26 cellular contexts compared by ENCODE assay signal in the genomic region with DNA sequence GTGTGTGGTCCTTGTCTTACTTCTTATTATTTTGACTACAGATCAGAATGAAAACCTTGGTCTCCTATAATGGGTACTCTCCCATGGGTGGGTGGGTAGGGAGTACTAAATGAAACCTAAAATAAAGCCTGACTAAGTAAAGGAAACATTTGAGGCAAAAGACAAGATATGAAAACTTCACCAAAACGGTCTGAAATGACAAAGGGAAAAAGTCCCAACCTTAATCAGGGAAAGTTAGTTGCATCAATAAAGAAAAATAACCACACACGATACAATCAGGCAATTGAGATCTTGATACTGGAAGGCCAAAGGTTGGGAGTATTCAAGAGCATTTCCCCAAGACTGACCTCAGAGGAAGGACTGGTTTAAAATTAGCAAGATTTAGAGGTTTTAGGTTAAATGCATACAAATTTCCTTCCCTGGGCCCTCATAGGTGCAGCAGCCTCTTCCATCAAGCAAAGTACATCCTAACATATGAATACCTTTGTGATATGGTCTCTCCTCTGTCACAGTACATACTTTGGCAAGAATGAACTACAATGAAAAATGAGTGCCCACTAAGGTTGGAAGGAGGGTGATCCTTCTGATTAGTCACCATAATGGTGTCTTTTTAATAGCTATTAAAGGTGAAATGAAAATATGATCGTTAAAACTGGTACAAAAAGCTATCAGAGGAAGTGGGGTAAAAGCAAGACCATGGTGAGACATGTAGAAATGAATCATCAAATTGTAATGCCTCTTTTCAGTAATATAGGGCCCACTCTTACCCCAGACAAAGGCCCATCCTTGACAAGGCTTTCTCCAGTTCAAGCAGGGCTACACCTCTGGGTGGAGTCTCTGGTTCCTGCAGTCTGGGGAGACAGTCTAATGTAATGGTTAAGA. TPM values are rescaled to one million over a fixed set of nuclear protein-coding genes. Genes with fewer than 3 reads are reported as not detected.
DNase-seq lines count a peak whose midpoint lies in the region; ATAC-seq, FAIRE-seq and TF ChIP-seq lines count a peak whose summit lies in the region.
"Had no signal": no experiment of that assay in that cellular context is flagged by ENCODE, and none has a peak within 500 bp of the region (broad histone marks: within the 10 kb centered on the region; RNA-seq: fewer than 3 reads in every experiment).

No MANE protein-coding gene starts in this region.

- peaks cover 12% of the 10 kb centered on the region for H3K4me1 Mint-ChIP-seq in activated CD4-positive, alpha-beta T cell treated with anti-CD3 and anti-CD28 coated beads for 36 hours
- H3K4me1 Mint-ChIP-seq: neural crest cell, WTC11 had no signal

- no peak for TF ChIP-seq CTCF in keratinocyte (optimal IDR thresholded peaks at IDR 0.05 in 1 of 3, IDR thresholded peaks at IDR 0.05 in 1 of 3, conservative IDR thresholded peaks at IDR 0.05 in 1 of 3; ENCODE audit: extremely low read depth in 1 of 3, insufficient read depth in 2 of 3, low read length in 3 of 3)

- POLR2A ChIA-PET in activated CD4-positive, alpha-beta T cell treated with anti-CD3 and anti-CD28 coated beads for 36 hours (lab: Charles Lee) = no interaction called here

- intact Hi-C loops in activated CD4-positive, alpha-beta T cell treated with anti-CD3 and anti-CD28 coated beads for 36 hours (cut with DNase I, micrococcal nuclease) = no loop called here

- no peaks in the 10 kb centered on the region for H3K79me2 ChIP-seq in keratinocyte (ENCODE audit: control insufficient read depth, insufficient read depth, low read length)

- no peaks in the 10 kb centered on the region for H3K9me3 ChIP-seq in keratinocyte (ENCODE audit: control insufficient read depth, low read depth, low read length)
- H3K9me3 ChIP-seq: left lung, transverse colon had no signal

- H3K27me3 Mint-ChIP-seq in activated CD4-positive, alpha-beta T cell treated with anti-CD3 and anti-CD28 coated beads for 36 hours = no peaks in the 10 kb centered on the region
- H3K27me3 Mint-ChIP-seq: CD8-positive, alpha-beta memory T cell had no signal

- DNase-seq in activated CD4-positive, alpha-beta T cell treated with anti-CD3 and anti-CD28 coated beads for 36 hours = no peak
- DNase-seq in activated CD4-positive, alpha-beta T cell treated with anti-CD3 and anti-CD28 coated beads for 4 hours = no peak
- DNase-seq in keratinocyte (ENCODE audit: low read depth, low spot score) = no peak
- DNase-seq in HuH-7.5 (ENCODE audit: low spot score) = no peak
- DNase-seq in NCI-H2196 treated with DMSO at 0.1 percent for 48 hours (lab: John Stamatoyannopoulos, UW; ENCODE audit: unreplicated experiment) = no peak
- DNase-seq: 8988T; AML-193; CD8-positive, alpha-beta memory T cell; central memory CD4-positive, alpha-beta T cell; DMS79 treated with DMSO at 0.1 percent for 48 hours; heart right ventricle; left lung; midbrain; NCI-H1105; NCI-H2107; NCI-H510A; NK-92 treated with Interleukin-12 subunit alpha and Interleukin-12 subunit beta, amount 100 ng/mL, for 24 hours; stimulated activated naive CD4-positive, alpha-beta T cell; T-helper 9 cell; transverse colon had no signal

- no peak overlapping the region for H3K27ac Mint-ChIP-seq in activated CD4-positive, alpha-beta T cell treated with anti-CD3 and anti-CD28 coated beads for 36 hours
- H3K27ac Mint-ChIP-seq: WTC11 had no signal

- no peak overlapping the region for H3K27ac ChIP-seq in keratinocyte (ENCODE audit: control insufficient read depth, insufficient read depth, low read length)
- H3K27ac ChIP-seq: heart right ventricle, left lung, transverse colon had no signal

- FAIRE-seq in keratinocyte (lab: Jason Lieb, UNC) = peak; percentile 49
- FAIRE-seq: H1 had no signal

- H3K4me1 ChIP-seq in keratinocyte (ENCODE audit: control insufficient read depth, extremely low read depth, insufficient read depth, low read length) = peaks cover 6% of the 10 kb centered on the region
- H3K4me1 ChIP-seq: heart right ventricle, left lung, transverse colon had no signal

- no peaks in the 10 kb centered on the region for H4K20me1 ChIP-seq in keratinocyte (ENCODE audit: control insufficient read depth, extremely low read depth, insufficient read depth, low read length)

- H3K4me2 ChIP-seq in keratinocyte (ENCODE audit: control insufficient read depth, extremely low read depth, insufficient read depth, low read depth, low read length) = no peak overlapping the region

- CTCF ChIA-PET in activated CD4-positive, alpha-beta T cell treated with anti-CD3 and anti-CD28 coated beads for 36 hours (lab: Charles Lee) = interaction anchor here (0.5 to 0.7 kb wide), 3 partner anchors 12 to 588 kb away, joined by 3 to 4 read pairs (median 3); no protein-coding TSS in a partner anchor

- no peak overlapping the region for H3K4me3 Mint-ChIP-seq in activated CD4-positive, alpha-beta T cell treated with anti-CD3 and anti-CD28 coated beads for 36 hours
- H3K4me3 Mint-ChIP-seq: CD8-positive, alpha-beta memory T cell; neural crest cell; WTC11 had no signal

- no peaks in the 10 kb centered on the region for H3K9me3 Mint-ChIP-seq in activated CD4-positive, alpha-beta T cell treated with anti-CD3 and anti-CD28 coated beads for 36 hours (ENCODE audit: low read depth)
- H3K9me3 Mint-ChIP-seq: CD8-positive, alpha-beta memory T cell; neural crest cell had no signal

- no peaks in the 10 kb centered on the region for H3K36me3 Mint-ChIP-seq in activated CD4-positive, alpha-beta T cell treated with anti-CD3 and anti-CD28 coated beads for 36 hours (ENCODE audit: low read depth)

- H3K9me1 ChIP-seq in keratinocyte (ENCODE audit: control insufficient read depth, extremely low read depth, insufficient read depth, low read length) = no peaks in the 10 kb centered on the region

- no peaks in the 10 kb centered on the region for H3K36me3 ChIP-seq in keratinocyte (ENCODE audit: control insufficient read depth in 2 of 2, extremely low read depth in 1 of 2, insufficient read depth in 2 of 2, low read length in 2 of 2)
- H3K36me3 ChIP-seq: heart right ventricle, left lung, transverse colon had no signal

- H2AFZ ChIP-seq in keratinocyte (ENCODE audit: control insufficient read depth, low read length) = peak overlapping the region; percentile 34

- peak; percentile 69 for ATAC-seq in activated CD4-positive, alpha-beta T cell treated with anti-CD3 and anti-CD28 coated beads for 36 hours
- ATAC-seq in GM18511 (IDR thresholded peaks at IDR 0.05; ENCODE audit: unreplicated experiment) (peak; percentile 68), HG02870 (IDR thresholded peaks at IDR 0.05; ENCODE audit: unreplicated experiment) (peak; percentile 39), HG02798 (IDR thresholded peaks at IDR 0.05; ENCODE audit: poor library complexity, unreplicated experiment) (no peak)
- ATAC-seq: heart right ventricle, left lung, WTC11 had no signal

- no peak overlapping the region for H3K9ac ChIP-seq in keratinocyte (ENCODE audit: control insufficient read depth, extremely low read depth, insufficient read depth, low read length)

- no peaks in the 10 kb centered on the region for H3K27me3 ChIP-seq in keratinocyte (ENCODE audit: control insufficient read depth, extremely low read depth, insufficient read depth, low read length)
- H3K27me3 ChIP-seq: heart right ventricle, left lung, transverse colon had no signal

- dilution Hi-C loops in keratinocyte (cut with MboI; ENCODE audit: extremely low pct_ligation_motif_present, low sequenced_read_pairs) = no loop called here

- no peak overlapping the region for H3K4me3 ChIP-seq in keratinocyte (ENCODE audit: control insufficient read depth in 2 of 3, extremely low read depth in 1 of 3, insufficient read depth in 2 of 3, low read depth in 1 of 3, low read length in 3 of 3)
- H3K4me3 ChIP-seq: heart right ventricle, left lung, transverse colon had no signal

RNA-seq across cellular contexts. Expression of a gene that starts 15.3 kb away (rescaled TPM):
- under 1 TPM; 0.33 to 0.41 TPM for total RNA-seq in activated CD4-positive, alpha-beta T cell treated with anti-CD3 and anti-CD28 coated beads for 36 hours
- polyA plus RNA-seq in keratinocyte = 1.1 to 1.2 TPM (median 1.2 TPM) in 3 replicates
- polyA plus RNA-seq in keratinocyte (2011; ENCODE audit: low read depth) = not detected
- polyA plus RNA-seq in keratinocyte (2011; cell fraction: cytosol; rRNA removed) = 1.3 and 2.3 TPM in 2 replicates
- polyA plus RNA-seq in keratinocyte (2011; cell fraction: nucleus; rRNA removed) = 0.60 and 1.00 TPM in 2 replicates
- polyA plus RNA-seq in keratinocyte (2012; ENCODE audit: low replicate concordance) = 0.27 and 0.55 TPM in 2 replicates
- polyA minus RNA-seq in keratinocyte = 0.43 to 0.86 TPM in 2 of 3 replicates, not detected in the other
- polyA minus RNA-seq in keratinocyte (2011; cell fraction: cytosol; rRNA and poly(A)+ RNA removed) = 1.2 TPM
- 0.21 and 2.2 TPM in 2 replicates for polyA minus RNA-seq in keratinocyte (2011; cell fraction: nucleus; rRNA and poly(A)+ RNA removed)
